Comparison of ENCODE assay signal across 1 cellular context in the genomic region with DNA sequence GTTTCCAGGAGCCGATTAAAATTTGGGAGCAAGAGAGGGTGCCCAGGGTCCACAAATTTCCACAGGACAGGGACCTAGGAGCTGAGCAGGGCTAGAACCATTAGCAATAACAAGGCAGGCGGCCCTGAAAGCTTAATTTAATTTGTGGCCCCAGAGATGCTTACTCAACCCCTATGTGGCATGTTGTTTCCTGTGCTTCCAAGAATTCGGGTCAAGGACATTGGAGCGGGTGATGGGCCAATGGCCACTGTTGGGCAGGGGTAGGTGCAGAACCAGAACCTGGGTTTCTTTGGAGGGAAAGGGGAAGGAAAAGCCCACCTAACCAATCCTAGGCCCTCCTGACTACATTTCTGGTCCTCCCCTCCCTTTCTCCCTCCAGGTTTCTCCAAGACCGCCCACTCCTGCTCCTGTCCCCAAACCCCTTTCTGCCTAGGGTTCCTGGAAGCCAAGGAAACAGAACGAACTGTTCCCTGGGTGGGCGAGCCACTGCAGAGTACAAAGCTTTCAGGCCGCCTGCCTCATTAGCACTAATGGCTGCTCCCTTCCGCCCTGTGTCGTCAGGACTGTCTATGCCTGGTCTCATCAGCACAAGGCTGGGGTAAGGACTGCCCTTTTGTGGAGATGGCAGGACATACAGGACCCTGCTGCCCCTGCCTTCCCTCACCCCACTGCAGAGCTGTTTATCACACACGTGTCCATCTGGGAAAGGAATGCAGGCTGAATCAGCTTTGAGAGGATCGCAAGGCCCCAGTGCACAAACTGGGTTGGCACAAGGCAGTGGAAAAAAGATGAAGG.
TF ChIP-seq lines count a peak whose summit lies in the region.

No MANE protein-coding gene starts in this region.

TF ChIP-seq in HepG2, 621 proteins besides CTCF, POLR2A, EP300 and RAD21:
- TF ChIP-seq, protein P1, sequence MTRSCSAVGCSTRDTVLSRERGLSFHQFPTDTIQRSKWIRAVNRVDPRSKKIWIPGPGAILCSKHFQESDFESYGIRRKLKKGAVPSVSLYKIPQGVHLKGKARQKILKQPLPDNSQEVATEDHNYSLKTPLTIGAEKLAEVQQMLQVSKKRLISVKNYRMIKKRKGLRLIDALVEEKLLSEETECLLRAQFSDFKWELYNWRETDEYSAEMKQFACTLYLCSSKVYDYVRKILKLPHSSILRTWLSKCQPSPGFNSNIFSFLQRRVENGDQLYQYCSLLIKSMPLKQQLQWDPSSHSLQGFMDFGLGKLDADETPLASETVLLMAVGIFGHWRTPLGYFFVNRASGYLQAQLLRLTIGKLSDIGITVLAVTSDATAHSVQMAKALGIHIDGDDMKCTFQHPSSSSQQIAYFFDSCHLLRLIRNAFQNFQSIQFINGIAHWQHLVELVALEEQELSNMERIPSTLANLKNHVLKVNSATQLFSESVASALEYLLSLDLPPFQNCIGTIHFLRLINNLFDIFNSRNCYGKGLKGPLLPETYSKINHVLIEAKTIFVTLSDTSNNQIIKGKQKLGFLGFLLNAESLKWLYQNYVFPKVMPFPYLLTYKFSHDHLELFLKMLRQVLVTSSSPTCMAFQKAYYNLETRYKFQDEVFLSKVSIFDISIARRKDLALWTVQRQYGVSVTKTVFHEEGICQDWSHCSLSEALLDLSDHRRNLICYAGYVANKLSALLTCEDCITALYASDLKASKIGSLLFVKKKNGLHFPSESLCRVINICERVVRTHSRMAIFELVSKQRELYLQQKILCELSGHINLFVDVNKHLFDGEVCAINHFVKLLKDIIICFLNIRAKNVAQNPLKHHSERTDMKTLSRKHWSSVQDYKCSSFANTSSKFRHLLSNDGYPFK (CRISPR knock-in tag; IDR thresholded peaks at IDR 0.05; ENCODE audit: borderline replicate concordance): peak; percentile 96
- TF ChIP-seq ZKSCAN5 (CRISPR knock-in tag; IDR thresholded peaks at IDR 0.05): no peak
- TF ChIP-seq, protein P2, sequence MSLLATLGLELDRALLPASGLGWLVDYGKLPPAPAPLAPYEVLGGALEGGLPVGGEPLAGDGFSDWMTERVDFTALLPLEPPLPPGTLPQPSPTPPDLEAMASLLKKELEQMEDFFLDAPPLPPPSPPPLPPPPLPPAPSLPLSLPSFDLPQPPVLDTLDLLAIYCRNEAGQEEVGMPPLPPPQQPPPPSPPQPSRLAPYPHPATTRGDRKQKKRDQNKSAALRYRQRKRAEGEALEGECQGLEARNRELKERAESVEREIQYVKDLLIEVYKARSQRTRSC (CRISPR knock-in tag; IDR thresholded peaks at IDR 0.05; ENCODE audit: low read depth): no peak
- TF ChIP-seq MED13 (CRISPR knock-in tag; IDR thresholded peaks at IDR 0.05): no peak
- peak; percentile 32; the same call in 1 of the 2 replicates for TF ChIP-seq BCL6 (CRISPR knock-in tag; IDR thresholded peaks at IDR 0.05)
- 0 out of 2 replicates have a peak, but pooled peaks have one; percentile 38 for TF ChIP-seq ZBTB38 (CRISPR knock-in tag; IDR thresholded peaks at IDR 0.05)
- peak; percentile 15 for TF ChIP-seq YY1 (IDR thresholded peaks at IDR 0.05; ENCODE audit: insufficient read depth, insufficient replicate concordance, low read depth, low read length)
- TF ChIP-seq, protein P3, sequence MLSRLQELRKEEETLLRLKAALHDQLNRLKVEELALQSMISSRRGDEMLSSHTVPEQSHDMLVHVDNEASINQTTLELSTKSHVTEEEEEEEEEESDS (CRISPR knock-in tag; IDR thresholded peaks at IDR 0.05; ENCODE audit: borderline replicate concordance): no peak
- TF ChIP-seq MYC (CRISPR knock-in tag; IDR thresholded peaks at IDR 0.05; ENCODE audit: borderline replicate concordance): 0 out of 2 replicates have a peak, but pooled peaks have one; percentile 3
- peak; percentile 50; the same call in 1 of the 2 replicates for TF ChIP-seq MIXL1 (CRISPR knock-in tag; IDR thresholded peaks at IDR 0.05)
- peak; percentile 51; the same call in 1 of the 2 replicates for TF ChIP-seq ZNF501 (CRISPR knock-in tag; IDR thresholded peaks at IDR 0.05)
- TF ChIP-seq, protein P4, sequence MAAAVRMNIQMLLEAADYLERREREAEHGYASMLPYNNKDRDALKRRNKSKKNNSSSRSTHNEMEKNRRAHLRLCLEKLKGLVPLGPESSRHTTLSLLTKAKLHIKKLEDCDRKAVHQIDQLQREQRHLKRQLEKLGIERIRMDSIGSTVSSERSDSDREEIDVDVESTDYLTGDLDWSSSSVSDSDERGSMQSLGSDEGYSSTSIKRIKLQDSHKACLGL (CRISPR knock-in tag; IDR thresholded peaks at IDR 0.05): no peak
- TF ChIP-seq, protein P5, sequence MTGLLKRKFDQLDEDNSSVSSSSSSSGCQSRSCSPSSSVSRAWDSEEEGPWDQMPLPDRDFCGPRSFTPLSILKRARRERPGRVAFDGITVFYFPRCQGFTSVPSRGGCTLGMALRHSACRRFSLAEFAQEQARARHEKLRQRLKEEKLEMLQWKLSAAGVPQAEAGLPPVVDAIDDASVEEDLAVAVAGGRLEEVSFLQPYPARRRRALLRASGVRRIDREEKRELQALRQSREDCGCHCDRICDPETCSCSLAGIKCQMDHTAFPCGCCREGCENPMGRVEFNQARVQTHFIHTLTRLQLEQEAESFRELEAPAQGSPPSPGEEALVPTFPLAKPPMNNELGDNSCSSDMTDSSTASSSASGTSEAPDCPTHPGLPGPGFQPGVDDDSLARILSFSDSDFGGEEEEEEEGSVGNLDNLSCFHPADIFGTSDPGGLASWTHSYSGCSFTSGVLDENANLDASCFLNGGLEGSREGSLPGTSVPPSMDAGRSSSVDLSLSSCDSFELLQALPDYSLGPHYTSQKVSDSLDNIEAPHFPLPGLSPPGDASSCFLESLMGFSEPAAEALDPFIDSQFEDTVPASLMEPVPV (CRISPR knock-in tag; IDR thresholded peaks at IDR 0.05): no peak
- TF ChIP-seq RBM39 (IDR thresholded peaks at IDR 0.05; ENCODE audit: low read depth, low read length, poor library complexity, severe bottlenecking): no peak
- 0 out of 2 replicates have a peak, but pooled peaks have one; percentile 28 for TF ChIP-seq RARA (CRISPR knock-in tag; IDR thresholded peaks at IDR 0.05)
- no peak for TF ChIP-seq GZF1 (CRISPR knock-in tag; IDR thresholded peaks at IDR 0.05)
TF ChIP-seq in HepG2: peak in this region for 8.
